Comparison of ENCODE assay signal across 13 cellular contexts in the genomic region with DNA sequence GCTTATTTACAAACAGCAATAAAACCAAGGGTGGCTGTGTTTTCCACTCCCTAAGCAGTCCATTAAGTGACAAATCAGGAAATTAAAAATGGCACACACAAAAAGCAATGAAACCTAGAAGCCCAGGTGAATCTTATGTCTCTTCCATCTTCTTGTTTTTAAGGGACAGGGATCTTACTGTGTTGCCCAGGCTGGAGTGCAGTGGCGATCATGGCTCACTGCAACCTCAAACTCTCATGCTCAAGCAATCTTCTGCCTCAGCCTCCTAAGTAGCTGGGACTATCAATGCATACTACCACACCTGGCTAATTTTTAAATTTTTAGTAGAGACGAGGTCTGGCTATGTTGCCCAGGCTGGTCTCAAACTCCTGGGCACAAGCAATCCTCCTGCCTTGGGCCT. TPM values are rescaled to one million over a fixed set of nuclear protein-coding genes. Genes with fewer than 3 reads are reported as not detected.
DNase-seq lines count a peak whose midpoint lies in the region; ATAC-seq, FAIRE-seq and TF ChIP-seq lines count a peak whose summit lies in the region.
"Had no signal": no experiment of that assay in that cellular context is flagged by ENCODE, and none has a peak within 500 bp of the region (broad histone marks: within the 10 kb centered on the region; RNA-seq: fewer than 3 reads in every experiment).

No MANE protein-coding gene starts in this region.

- H3K27me3 Mint-ChIP-seq in activated CD8-positive, alpha-beta T cell treated with anti-CD3 and anti-CD28 coated beads for 36 hours = no peaks in the 10 kb centered on the region
- no peaks in the 10 kb centered on the region for H3K27me3 Mint-ChIP-seq in immature natural killer cell (ENCODE audit: low read depth in 3 of 3)

- no peak overlapping the region for H3K4me3 Mint-ChIP-seq in activated CD8-positive, alpha-beta T cell treated with anti-CD3 and anti-CD28 coated beads for 36 hours
- H3K4me3 Mint-ChIP-seq in immature natural killer cell = peak overlapping the region in 3 of 5 donors; percentile 14 to 54 (median 19)

- in situ Hi-C loops in transverse colon (cut with MboI; ENCODE audit: low pct_ligation_motif_present in 1 of 4, low pct_unique_long_range_greater_than_20kb in 1 of 4, low sequenced_read_pairs in 3 of 4) = no loop called here

- intact Hi-C loops in heart right ventricle (cut with DNase I) = loop anchor here in 2 of 10 donors (10.0 kb wide), 1 partner anchor 95 kb away; no protein-coding TSS in a partner anchor
- intact Hi-C loops in left ventricle myocardium superior (cut with micrococcal nuclease) = no loop called here
- intact Hi-C loops in activated CD8-positive, alpha-beta T cell treated with anti-CD3 and anti-CD28 coated beads for 36 hours (cut with micrococcal nuclease) = no loop called here
- intact Hi-C loops in transverse colon (cut with DNase I; ENCODE audit: low total_unique reads) = no loop called here
- intact Hi-C loops in thyroid gland (cut with DNase I) = no loop called here

- CTCF ChIA-PET in activated CD8-positive, alpha-beta T cell treated with anti-CD3 and anti-CD28 coated beads for 36 hours (lab: Charles Lee) = interaction anchor here (0.5 to 3.0 kb wide), 4 partner anchors 32 to 707 kb away, joined by 3 to 8 read pairs (median 6); a partner anchor contains a TSS

- H3K27ac Mint-ChIP-seq in activated CD8-positive, alpha-beta T cell treated with anti-CD3 and anti-CD28 coated beads for 36 hours = peak overlapping the region; percentile 75
- H3K27ac Mint-ChIP-seq in immature natural killer cell = peak overlapping the region in 4 of 6 donors; percentile 51 to 69 (median 64)

- H3K4me1 Mint-ChIP-seq in activated CD8-positive, alpha-beta T cell treated with anti-CD3 and anti-CD28 coated beads for 36 hours (ENCODE audit: low read depth) = peaks cover 42% of the 10 kb centered on the region
- H3K4me1 Mint-ChIP-seq in immature natural killer cell = peaks cover 12 to 24% of the 10 kb centered on the region in 2 donors

- H3K36me3 Mint-ChIP-seq in activated CD8-positive, alpha-beta T cell treated with anti-CD3 and anti-CD28 coated beads for 36 hours (ENCODE audit: low read depth) = peaks cover 22% of the 10 kb centered on the region
- peaks cover 0 to 3% (median 0%) of the 10 kb centered on the region in 3 donors for H3K36me3 Mint-ChIP-seq in immature natural killer cell

- H3K27ac ChIP-seq in heart right ventricle = peak overlapping the region in 6 of 10 donors; percentile 71 to 88 (median 82)
- peak overlapping the region; percentile 83 to 91 (median 86) for H3K27ac ChIP-seq in transverse colon
- no peak overlapping the region for H3K27ac ChIP-seq in thyroid gland

- POLR2A ChIA-PET in activated CD8-positive, alpha-beta T cell treated with anti-CD3 and anti-CD28 coated beads for 36 hours (lab: Charles Lee) = no interaction called here

- H3K27me3 ChIP-seq in heart right ventricle = no peaks in the 10 kb centered on the region
- no peaks in the 10 kb centered on the region for H3K27me3 ChIP-seq in transverse colon
- no peaks in the 10 kb centered on the region for H3K27me3 ChIP-seq in thyroid gland

- ATAC-seq in heart right ventricle (no peak), left ventricle myocardium superior (no peak)
- no peak for ATAC-seq in activated CD8-positive, alpha-beta T cell treated with anti-CD3 and anti-CD28 coated beads for 36 hours

- H3K36me3 ChIP-seq in heart right ventricle = peaks cover 0 to 21% (median 0%) of the 10 kb centered on the region in 9 donors
- H3K36me3 ChIP-seq in transverse colon = no peaks in the 10 kb centered on the region
- H3K36me3 ChIP-seq in thyroid gland = no peaks in the 10 kb centered on the region

- TF ChIP-seq CTCF in heart right ventricle (IDR thresholded peaks at IDR 0.05) = no peak
- TF ChIP-seq CTCF in activated CD8-positive, alpha-beta T cell treated with anti-CD3 and anti-CD28 coated beads for 36 hours (IDR thresholded peaks at IDR 0.05) = no peak
- no peak for TF ChIP-seq CTCF in transverse colon (IDR thresholded peaks at IDR 0.05)
- TF ChIP-seq CTCF in thyroid gland (IDR thresholded peaks at IDR 0.05) = no peak

- DNase-seq in heart right ventricle (no peak), left ventricle myocardium superior (no peak), immature natural killer cell (no peak), transverse colon (no peak), GM12892 (ENCODE audit: insufficient read length) (no peak), thyroid gland (no peak)
- DNase-seq in activated CD8-positive, alpha-beta T cell treated with anti-CD3 and anti-CD28 coated beads for 36 hours = no peak
- DNase-seq in stimulated activated CD4-positive, alpha-beta T cell treated with anti-CD3 and anti-CD28 coated beads, Interleukin-2, amount 100 ng/mL, for 48 hours = no peak
- DNase-seq: activated naive CD4-positive, alpha-beta T cell treated with anti-CD3 and anti-CD28 coated beads, Interleukin-2, amount 50 U/mL, for 16 hours; AML-193; NCI-H2081 treated with DMSO at 0.1 percent for 48 hours; retina had no signal

- WGBS in heart right ventricle, 2 donors = 96 to 98% methylated on average over 2 of the region's 2 CpGs
- 92 to 100% methylated on average over 2 of the region's 2 CpGs for WGBS in transverse colon (ENCODE audit: low coverage in 1 of 2), 2 donors
- WGBS in thyroid gland, 2 donors = 87 to 95% methylated on average over 2 of the region's 2 CpGs

- no peaks in the 10 kb centered on the region for H3K9me3 Mint-ChIP-seq in activated CD8-positive, alpha-beta T cell treated with anti-CD3 and anti-CD28 coated beads for 36 hours
- H3K9me3 Mint-ChIP-seq in immature natural killer cell = no peaks in the 10 kb centered on the region

- H3K4me1 ChIP-seq in heart right ventricle (peaks cover 0 to 45% (median 28%) of the 10 kb centered on the region in 9 donors), transverse colon (peaks cover 0 to 43% (median 9%) of the 10 kb centered on the region in 4 donors), thyroid gland (peaks cover 21 to 42% of the 10 kb centered on the region in 2 donors)

- no peak for TF ChIP-seq EP300 in transverse colon (IDR thresholded peaks at IDR 0.05; ENCODE audit: low read depth)

- peak overlapping the region in 8 of 10 donors; percentile 37 to 58 (median 54) for H3K4me3 ChIP-seq in heart right ventricle
- H3K4me3 ChIP-seq in transverse colon = peak overlapping the region in 1 of 4 donors; percentile 42
- H3K4me3 ChIP-seq in thyroid gland (replicated peaks in 1 of 3) = no peak overlapping the region

- TF ChIP-seq POLR2A in transverse colon (IDR thresholded peaks at IDR 0.05) = no peak
- no peak for TF ChIP-seq POLR2A in GM12892 (IDR thresholded peaks at IDR 0.05; ENCODE audit: low read depth, low read length)
- no peak for TF ChIP-seq POLR2A in thyroid gland (IDR thresholded peaks at IDR 0.05)

- no peak for FAIRE-seq in GM12892 (lab: Jason Lieb, UNC)
- FAIRE-seq: HTR-8/SVneo had no signal

- H3K9me3 ChIP-seq in heart right ventricle (no peaks in the 10 kb centered on the region), transverse colon (no peaks in the 10 kb centered on the region), thyroid gland (no peaks in the 10 kb centered on the region)

RNA-seq across cellular contexts. Expression of a gene that starts 52.4 kb away (rescaled TPM):
- 10 to 100 TPM in 8 of 10 donors, 1 to 10 TPM in 2; 8.3 to 15.6 (median 11.4) TPM for total RNA-seq in heart right ventricle
- 10 to 100 TPM; 19.2 to 51.7 TPM for polyA plus RNA-seq in heart right ventricle
- total RNA-seq in left ventricle myocardium superior = 9.4 TPM
- 10 to 100 TPM; 33.9 to 39.5 TPM for total RNA-seq in activated CD8-positive, alpha-beta T cell treated with anti-CD3 and anti-CD28 coated beads for 36 hours
- polyA plus RNA-seq in immature natural killer cell = 100 to 1,000 TPM in 1 of 3 donors, 10 to 100 TPM in 2; 57.2 to 104 (median 64.0) TPM
- total RNA-seq in transverse colon = 10 to 100 TPM; 17.5 to 32.5 (median 21.0) TPM
- polyA plus RNA-seq in GM12892 (2012; ENCODE audit: missing spikeins) = 40.3 TPM
- 10 to 100 TPM; 20.2 to 34.9 (median 29.5) TPM for total RNA-seq in thyroid gland

Comparison
In these comparisons a context has a peak if more than half of its experiments do, and no peak if none do; other contexts are left out.
1. H3K27ac ChIP-seq: peak in heart right ventricle (6 of 10) and transverse colon (4 of 4); none in thyroid gland (0 of 3).
2. H3K4me3 ChIP-seq: peak in heart right ventricle (8 of 10); none in thyroid gland (0 of 3).